Comparison of ENCODE assay signal across 19 cellular contexts in the genomic region with DNA sequence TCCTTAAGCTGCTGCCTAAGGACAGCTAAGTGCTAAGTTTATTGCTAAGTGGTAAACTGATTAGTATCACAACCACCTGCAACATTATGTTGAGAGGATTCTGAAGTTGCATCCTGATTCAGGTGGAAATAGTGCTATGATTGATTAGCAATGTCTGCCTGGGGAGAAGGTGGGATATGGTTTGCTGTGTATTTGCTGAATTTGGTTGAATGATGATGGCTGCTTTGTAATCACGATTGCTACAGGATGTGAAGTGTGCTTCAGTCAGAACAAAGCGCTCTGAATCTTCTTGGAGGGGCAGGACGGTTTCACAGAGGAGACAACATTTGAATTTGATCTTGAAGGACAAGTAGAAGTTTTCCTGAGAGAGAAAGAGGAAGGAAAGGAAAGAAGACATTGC.
DNase-seq lines count a peak whose midpoint lies in the region; ATAC-seq and TF ChIP-seq lines count a peak whose summit lies in the region.
"Had no signal": no experiment of that assay in that cellular context is flagged by ENCODE, and none has a peak within 500 bp of the region (broad histone marks: within the 10 kb centered on the region; RNA-seq: fewer than 3 reads in every experiment).

No MANE protein-coding gene starts in this region.

- H3K27me3 ChIP-seq in Peyer's patch, result no peaks in the 10 kb centered on the region

- no peak for TF ChIP-seq CTCF in type B pancreatic cell (conservative IDR thresholded peaks at IDR 0.05)
- TF ChIP-seq CTCF in Peyer's patch (IDR thresholded peaks at IDR 0.05), result no peak

- peaks cover 45% of the 10 kb centered on the region for H3K4me1 Mint-ChIP-seq in activated CD4-positive, alpha-beta T cell treated with anti-CD3 and anti-CD28 coated beads for 36 hours
- H3K4me1 Mint-ChIP-seq in activated naive CD8-positive, alpha-beta T cell treated with anti-CD3 and anti-CD28 coated beads, Interleukin-2, amount 10 ng/mL, durations not matched to agents 7 days and 5 days, result peaks cover 9% of the 10 kb centered on the region
- peaks cover 13% of the 10 kb centered on the region for H3K4me1 Mint-ChIP-seq in activated naive CD8-positive, alpha-beta T cell treated with anti-CD3 and anti-CD28 coated beads for 36 hours
- H3K4me1 Mint-ChIP-seq in T-helper 17 cell (peaks cover 6% of the 10 kb centered on the region), type B pancreatic cell (ENCODE audit: unreplicated experiment) (peaks cover 15% of the 10 kb centered on the region)
- H3K4me1 Mint-ChIP-seq: CD14-positive monocyte had no signal

- H3K36me3 Mint-ChIP-seq in activated CD4-positive, alpha-beta T cell treated with anti-CD3 and anti-CD28 coated beads for 36 hours (ENCODE audit: low read depth), result no peaks in the 10 kb centered on the region
- no peaks in the 10 kb centered on the region for H3K36me3 Mint-ChIP-seq in activated naive CD8-positive, alpha-beta T cell treated with anti-CD3 and anti-CD28 coated beads, Interleukin-2, amount 10 ng/mL, durations not matched to agents 7 days and 5 days
- H3K36me3 Mint-ChIP-seq in activated naive CD8-positive, alpha-beta T cell treated with anti-CD3 and anti-CD28 coated beads for 36 hours, result no peaks in the 10 kb centered on the region
- no peaks in the 10 kb centered on the region for H3K36me3 Mint-ChIP-seq in T-helper 17 cell (ENCODE audit: low read depth)
- H3K36me3 Mint-ChIP-seq in type B pancreatic cell, result peaks cover 5% of the 10 kb centered on the region
- H3K36me3 Mint-ChIP-seq: CD14-positive monocyte had no signal

- no peak overlapping the region for H3K27ac ChIP-seq in Peyer's patch
- H3K27ac ChIP-seq: PC-9 had no signal

- peak; percentile 23 for ATAC-seq in activated CD4-positive, alpha-beta T cell treated with anti-CD3 and anti-CD28 coated beads for 36 hours
- ATAC-seq in activated naive CD8-positive, alpha-beta T cell treated with anti-CD3 and anti-CD28 coated beads, Interleukin-2, amount 10 ng/mL, durations not matched to agents 7 days and 5 days (ENCODE audit: low read depth), result peak; percentile 63
- ATAC-seq in T-helper 17 cell, result no peak
- ATAC-seq: GM12878, GM23338 had no signal

- peak overlapping the region; percentile 75 for H3K27ac Mint-ChIP-seq in activated CD4-positive, alpha-beta T cell treated with anti-CD3 and anti-CD28 coated beads for 36 hours
- H3K27ac Mint-ChIP-seq in activated naive CD8-positive, alpha-beta T cell treated with anti-CD3 and anti-CD28 coated beads, Interleukin-2, amount 10 ng/mL, durations not matched to agents 7 days and 5 days, result peak overlapping the region; percentile 51
- no peak overlapping the region for H3K27ac Mint-ChIP-seq in activated naive CD8-positive, alpha-beta T cell treated with anti-CD3 and anti-CD28 coated beads for 36 hours
- H3K27ac Mint-ChIP-seq in T-helper 17 cell (peak overlapping the region; percentile 0), type B pancreatic cell (no peak overlapping the region)
- H3K27ac Mint-ChIP-seq: CD14-positive monocyte, GM23338 had no signal

- H3K4me3 ChIP-seq in Peyer's patch, result no peak overlapping the region
- H3K4me3 ChIP-seq: GM12878, GM23338, PC-9 had no signal

- no peaks in the 10 kb centered on the region for H3K36me3 ChIP-seq in Peyer's patch

- H3K4me1 ChIP-seq in Peyer's patch, result no peaks in the 10 kb centered on the region

- POLR2A ChIA-PET in activated CD4-positive, alpha-beta T cell treated with anti-CD3 and anti-CD28 coated beads for 36 hours (lab: Charles Lee), result interaction anchor here (0.7 kb wide), 1 partner anchor 75 kb away, joined by 4 read pairs; no protein-coding TSS in a partner anchor
- POLR2A ChIA-PET in activated naive CD8-positive, alpha-beta T cell treated with anti-CD3 and anti-CD28 coated beads, Interleukin-2, amount 10 ng/mL, durations not matched to agents 7 days and 5 days (lab: Charles Lee), result interaction anchor here (1.1 kb wide), 1 partner anchor 14 kb away, joined by 3 read pairs; no protein-coding TSS in a partner anchor

- intact Hi-C loops in activated CD4-positive, alpha-beta T cell treated with anti-CD3 and anti-CD28 coated beads for 36 hours (cut with DNase I, micrococcal nuclease), result no loop called here

- H3K9me3 ChIP-seq in T-helper 17 cell (ENCODE audit: control insufficient read depth, low read length, poor library complexity, severe bottlenecking) (no peaks in the 10 kb centered on the region), Peyer's patch (no peaks in the 10 kb centered on the region)

- H3K4me3 Mint-ChIP-seq in activated CD4-positive, alpha-beta T cell treated with anti-CD3 and anti-CD28 coated beads for 36 hours, result no peak overlapping the region
- H3K4me3 Mint-ChIP-seq in activated naive CD8-positive, alpha-beta T cell treated with anti-CD3 and anti-CD28 coated beads, Interleukin-2, amount 10 ng/mL, durations not matched to agents 7 days and 5 days, result peak overlapping the region; percentile 41
- no peak overlapping the region for H3K4me3 Mint-ChIP-seq in activated naive CD8-positive, alpha-beta T cell treated with anti-CD3 and anti-CD28 coated beads for 36 hours
- H3K4me3 Mint-ChIP-seq in T-helper 17 cell, result peak overlapping the region; percentile 28
- H3K4me3 Mint-ChIP-seq in type B pancreatic cell, result no peak overlapping the region
- H3K4me3 Mint-ChIP-seq: CD14-positive monocyte, GM23338 had no signal

- no peaks in the 10 kb centered on the region for H3K27me3 Mint-ChIP-seq in activated CD4-positive, alpha-beta T cell treated with anti-CD3 and anti-CD28 coated beads for 36 hours
- H3K27me3 Mint-ChIP-seq in activated naive CD8-positive, alpha-beta T cell treated with anti-CD3 and anti-CD28 coated beads, Interleukin-2, amount 10 ng/mL, durations not matched to agents 7 days and 5 days, result peaks cover 2% of the 10 kb centered on the region
- H3K27me3 Mint-ChIP-seq in activated naive CD8-positive, alpha-beta T cell treated with anti-CD3 and anti-CD28 coated beads for 36 hours, result no peaks in the 10 kb centered on the region
- peaks cover 7% of the 10 kb centered on the region for H3K27me3 Mint-ChIP-seq in T-helper 17 cell
- no peaks in the 10 kb centered on the region for H3K27me3 Mint-ChIP-seq in type B pancreatic cell

- no peaks in the 10 kb centered on the region for H3K9me3 Mint-ChIP-seq in activated CD4-positive, alpha-beta T cell treated with anti-CD3 and anti-CD28 coated beads for 36 hours (ENCODE audit: low read depth)
- no peaks in the 10 kb centered on the region for H3K9me3 Mint-ChIP-seq in activated naive CD8-positive, alpha-beta T cell treated with anti-CD3 and anti-CD28 coated beads, Interleukin-2, amount 10 ng/mL, durations not matched to agents 7 days and 5 days
- H3K9me3 Mint-ChIP-seq in activated naive CD8-positive, alpha-beta T cell treated with anti-CD3 and anti-CD28 coated beads for 36 hours, result no peaks in the 10 kb centered on the region
- no peaks in the 10 kb centered on the region for H3K9me3 Mint-ChIP-seq in type B pancreatic cell
- H3K9me3 Mint-ChIP-seq: GM23338 had no signal

- CTCF ChIA-PET in activated CD4-positive, alpha-beta T cell treated with anti-CD3 and anti-CD28 coated beads for 36 hours (lab: Charles Lee), result interaction anchor here (0.6 to 2.5 kb wide), 3 partner anchors 11 to 146 kb away, joined by 5 to 12 read pairs (median 5); no protein-coding TSS in a partner anchor

- no peak for TF ChIP-seq POLR2A in Peyer's patch (IDR thresholded peaks at IDR 0.05)

- DNase-seq in activated CD4-positive, alpha-beta T cell treated with anti-CD3 and anti-CD28 coated beads for 36 hours, result no peak
- DNase-seq in activated CD4-positive, alpha-beta T cell treated with anti-CD3 and anti-CD28 coated beads, Interleukin-2, amount 50 U/mL, for 1 hour, result no peak
- DNase-seq in activated naive CD8-positive, alpha-beta T cell treated with anti-CD3 and anti-CD28 coated beads, Interleukin-2, amount 10 ng/mL, durations not matched to agents 7 days and 5 days, result no peak
- DNase-seq in activated naive CD8-positive, alpha-beta T cell treated with anti-CD3 and anti-CD28 coated beads for 36 hours, result no peak
- DNase-seq in T-helper 17 cell (no peak), anterior cingulate cortex (lab: John Stamatoyannopoulos, UW) (no peak), type B pancreatic cell (ENCODE audit: extremely low spot score, unreplicated experiment) (no peak), Peyer's patch (no peak)
- DNase-seq: 8988T, DMS53, EL, NCI-H1092 treated with DMSO at 0.1 percent for 48 hours, NCI-H2107, NCI-H226, NCI-H524, PC-9 had no signal

Comparison
In these comparisons a context has a peak if more than half of its experiments do, and no peak if none do; other contexts are left out.
1. H3K27ac Mint-ChIP-seq: peak in activated CD4-positive, alpha-beta T cell treated with anti-CD3 and anti-CD28 coated beads for 36 hours (single experiment), activated naive CD8-positive, alpha-beta T cell treated with anti-CD3 and anti-CD28 coated beads, Interleukin-2, amount 10 ng/mL, durations not matched to agents 7 days and 5 days (single experiment) and T-helper 17 cell (single experiment); none in activated naive CD8-positive, alpha-beta T cell treated with anti-CD3 and anti-CD28 coated beads for 36 hours (single experiment) and type B pancreatic cell (single experiment).
2. H3K4me3 Mint-ChIP-seq: peak in activated naive CD8-positive, alpha-beta T cell treated with anti-CD3 and anti-CD28 coated beads, Interleukin-2, amount 10 ng/mL, durations not matched to agents 7 days and 5 days (single experiment) and T-helper 17 cell (single experiment); none in activated CD4-positive, alpha-beta T cell treated with anti-CD3 and anti-CD28 coated beads for 36 hours (single experiment), activated naive CD8-positive, alpha-beta T cell treated with anti-CD3 and anti-CD28 coated beads for 36 hours (single experiment) and type B pancreatic cell (single experiment).